ENCODE assay signal across 38 cellular contexts in genomic region chr5:73305386-73305785, GRCh38.
"Had no signal": no experiment of that assay in that cellular context is flagged by ENCODE, and none has a peak within 500 bp of the region (broad histone marks: within the 10 kb centered on the region; RNA-seq: fewer than 3 reads in every experiment).

No MANE protein-coding gene starts in this region.

- H3K9me3 ChIP-seq: ascending aorta, body of pancreas, breast epithelium had no signal

- H3K36me3 Mint-ChIP-seq: activated naive CD4-positive, alpha-beta T cell treated with anti-CD3 and anti-CD28 coated beads, Interleukin-2, amount 50 U/mL, for 24 hours; WTC11 had no signal

- H3K27ac ChIP-seq: ascending aorta, body of pancreas, brain microvascular endothelial cell, breast epithelium, WERI-Rb-1 had no signal

- H3K36me3 ChIP-seq: ascending aorta, brain microvascular endothelial cell, breast epithelium, WERI-Rb-1 had no signal

- H3K27ac Mint-ChIP-seq: activated CD4-positive, alpha-beta memory T cell treated with anti-CD3 and anti-CD28 coated beads, Interleukin-2, amount 10 ng/mL, durations not matched to agents 7 days and 5 days; activated CD4-positive, alpha-beta T cell treated with anti-CD3 and anti-CD28 coated beads for 36 hours; activated CD4-positive, alpha-beta T cell treated with anti-CD3 and anti-CD28 coated beads, Interleukin-2, amount 10 ng/mL, durations not matched to agents 7 days and 5 days; activated CD8-positive, alpha-beta memory T cell treated with anti-CD3 and anti-CD28 coated beads, Interleukin-2, amount 10 ng/mL, durations not matched to agents 7 days and 5 days; activated CD8-positive, alpha-beta T cell treated with anti-CD3 and anti-CD28 coated beads, Interleukin-2, amount 10 ng/mL, durations not matched to agents 7 days and 5 days; activated naive CD4-positive, alpha-beta T cell treated with anti-CD3 and anti-CD28 coated beads, Interleukin-2, amount 50 U/mL, for 24 hours; activated naive CD8-positive, alpha-beta T cell; activated naive CD8-positive, alpha-beta T cell treated with anti-CD3 and anti-CD28 coated beads, Interleukin-2, amount 10 ng/mL, durations not matched to agents 7 days and 5 days; activated naive CD8-positive, alpha-beta T cell treated with anti-CD3 and anti-CD28 coated beads, Interleukin-2, amount 50 U/mL, for 24 hours; activated T-cell treated with anti-CD3 and anti-CD28 coated beads, Interleukin-2, amount 50 U/mL, for 24 hours; activated T-helper 2 cell treated with anti-CD3 and anti-CD28 coated beads, Interferon-gamma antibody, Interleukin-2, Interleukin-4, amounts not matched to agents 10 μg/mL and 5 μg/mL and 100 μg/mL, durations not matched to agents 14 hours and 24 hours and 36 hours; T-helper 1 cell treated with Interleukin-12 subunit alpha and Interleukin-12 subunit beta and Interleukin-4 antibody, amounts not matched to agents 30 μg/mL and 1 μg/mL, for 36 hours; T-helper 2 cell treated with Interferon-gamma antibody and Interleukin-4, amounts not matched to agents 5 μg/mL and 100 μg/mL, for 36 hours; WTC11 had no signal

- H3K4me3 Mint-ChIP-seq: activated CD4-positive, alpha-beta memory T cell treated with anti-CD3 and anti-CD28 coated beads, Interleukin-2, amount 10 ng/mL, durations not matched to agents 7 days and 5 days; activated CD4-positive, alpha-beta T cell treated with anti-CD3 and anti-CD28 coated beads for 36 hours; activated CD4-positive, alpha-beta T cell treated with anti-CD3 and anti-CD28 coated beads, Interleukin-2, amount 10 ng/mL, durations not matched to agents 7 days and 5 days; activated CD8-positive, alpha-beta memory T cell treated with anti-CD3 and anti-CD28 coated beads, Interleukin-2, amount 10 ng/mL, durations not matched to agents 7 days and 5 days; activated CD8-positive, alpha-beta T cell treated with anti-CD3 and anti-CD28 coated beads, Interleukin-2, amount 10 ng/mL, durations not matched to agents 7 days and 5 days; activated naive CD4-positive, alpha-beta T cell treated with anti-CD3 and anti-CD28 coated beads, Interleukin-2, amount 10 ng/mL, durations not matched to agents 7 days and 5 days; activated naive CD4-positive, alpha-beta T cell treated with anti-CD3 and anti-CD28 coated beads, Interleukin-2, amount 50 U/mL, for 24 hours; activated naive CD8-positive, alpha-beta T cell; activated naive CD8-positive, alpha-beta T cell treated with anti-CD3 and anti-CD28 coated beads, Interleukin-2, amount 10 ng/mL, durations not matched to agents 7 days and 5 days; activated naive CD8-positive, alpha-beta T cell treated with anti-CD3 and anti-CD28 coated beads, Interleukin-2, amount 50 U/mL, for 24 hours; activated T-cell treated with anti-CD3 and anti-CD28 coated beads, Interleukin-2, amount 50 U/mL, for 24 hours; T-helper 1 cell treated with Interleukin-12 subunit alpha and Interleukin-12 subunit beta and Interleukin-4 antibody, amounts not matched to agents 30 μg/mL and 1 μg/mL, for 36 hours; T-helper 2 cell treated with Interferon-gamma antibody and Interleukin-4, amounts not matched to agents 5 μg/mL and 100 μg/mL, for 36 hours; WTC11 had no signal

- H3K4me3 ChIP-seq: ascending aorta, body of pancreas, breast epithelium had no signal

- DNase-seq: activated CD4-positive, alpha-beta memory T cell treated with anti-CD3 and anti-CD28 coated beads, Interleukin-2, amount 10 ng/mL, durations not matched to agents 7 days and 5 days; activated CD4-positive, alpha-beta T cell treated with anti-CD3 and anti-CD28 coated beads for 1 hour; activated CD4-positive, alpha-beta T cell treated with anti-CD3 and anti-CD28 coated beads for 36 hours; activated CD4-positive, alpha-beta T cell treated with anti-CD3 and anti-CD28 coated beads for 48 hours; activated CD4-positive, alpha-beta T cell treated with anti-CD3 and anti-CD28 coated beads, Interleukin-2, amount 10 ng/mL, durations not matched to agents 7 days and 5 days; activated CD4-positive, alpha-beta T cell treated with anti-CD3 and anti-CD28 coated beads, Interleukin-2, amount 50 U/mL, for 48 hours; activated CD4-positive, CD25-positive, alpha-beta regulatory T cell; activated CD8-positive, alpha-beta memory T cell treated with anti-CD3 and anti-CD28 coated beads for 24 hours; activated CD8-positive, alpha-beta memory T cell treated with anti-CD3 and anti-CD28 coated beads, Interleukin-2, amount 10 ng/mL, durations not matched to agents 7 days and 5 days; activated CD8-positive, alpha-beta memory T cell treated with anti-CD3 and anti-CD28 coated beads, Interleukin-2, amount 50 U/mL, for 48 hours; activated CD8-positive, alpha-beta T cell treated with anti-CD3 and anti-CD28 coated beads, Interleukin-2, amount 10 ng/mL, durations not matched to agents 7 days and 5 days; activated effector memory CD4-positive, alpha-beta T cell treated with Interleukin-2 at 50 U/mL for 16 hours; activated gamma-delta T cell; activated naive CD4-positive, alpha-beta T cell treated with anti-CD3 and anti-CD28 coated beads, Interleukin-2, amount 10 ng/mL, durations not matched to agents 7 days and 5 days; activated naive CD4-positive, alpha-beta T cell treated with Interleukin-2 at 50 U/mL for 16 hours; activated naive CD8-positive, alpha-beta T cell treated with anti-CD3 and anti-CD28 coated beads, Interleukin-2, amount 10 ng/mL, durations not matched to agents 7 days and 5 days; activated naive CD8-positive, alpha-beta T cell treated with anti-CD3 and anti-CD28 coated beads, Interleukin-2, amount 50 U/mL, for 24 hours; activated T-cell treated with anti-CD3 and anti-CD28 coated beads, Interleukin-2, amount 50 U/mL, for 24 hours; activated T-cell treated with anti-CD3 and anti-CD28 coated beads, Interleukin-2, amount 50 U/mL, for 48 hours; amygdala; anterior cingulate cortex; body of pancreas; brain microvascular endothelial cell; central memory CD4-positive, alpha-beta T cell; T-helper 1 cell; T-helper 2 cell; T-helper 9 cell; WERI-Rb-1 had no signal

- H3K4me1 Mint-ChIP-seq: activated CD4-positive, alpha-beta memory T cell treated with anti-CD3 and anti-CD28 coated beads, Interleukin-2, amount 10 ng/mL, durations not matched to agents 7 days and 5 days; activated naive CD4-positive, alpha-beta T cell treated with anti-CD3 and anti-CD28 coated beads, Interleukin-2, amount 10 ng/mL, durations not matched to agents 7 days and 5 days had no signal

- H3K27me3 ChIP-seq: brain microvascular endothelial cell had no signal

- H3K9me3 Mint-ChIP-seq: activated CD4-positive, alpha-beta memory T cell treated with anti-CD3 and anti-CD28 coated beads, Interleukin-2, amount 10 ng/mL, durations not matched to agents 7 days and 5 days; activated naive CD4-positive, alpha-beta T cell treated with anti-CD3 and anti-CD28 coated beads, Interleukin-2, amount 10 ng/mL, durations not matched to agents 7 days and 5 days; activated naive CD4-positive, alpha-beta T cell treated with anti-CD3 and anti-CD28 coated beads, Interleukin-2, amount 50 U/mL, for 24 hours; activated naive CD8-positive, alpha-beta T cell treated with anti-CD3 and anti-CD28 coated beads, Interleukin-2, amount 50 U/mL, for 24 hours; activated T-cell treated with anti-CD3 and anti-CD28 coated beads, Interleukin-2, amount 50 U/mL, for 24 hours; activated T-helper 2 cell treated with anti-CD3 and anti-CD28 coated beads, Interferon-gamma antibody, Interleukin-2, Interleukin-4, amounts not matched to agents 10 μg/mL and 5 μg/mL and 100 μg/mL, durations not matched to agents 14 hours and 24 hours and 36 hours; T-helper 2 cell treated with Interferon-gamma antibody and Interleukin-4, amounts not matched to agents 5 μg/mL and 100 μg/mL, for 36 hours; WTC11 had no signal

- H3K4me1 ChIP-seq: ascending aorta, breast epithelium had no signal

- ATAC-seq: activated CD4-positive, alpha-beta T cell treated with anti-CD3 and anti-CD28 coated beads for 36 hours; activated CD4-positive, CD25-positive, alpha-beta regulatory T cell treated with anti-CD3 and anti-CD28 coated beads, Interleukin-2, amount 50 U/mL, for 24 hours; activated CD8-positive, alpha-beta memory T cell treated with anti-CD3 and anti-CD28 coated beads, Interleukin-2, amount 10 ng/mL, durations not matched to agents 7 days and 5 days; activated CD8-positive, alpha-beta T cell treated with anti-CD3 and anti-CD28 coated beads, Interleukin-2, amount 10 ng/mL, durations not matched to agents 7 days and 5 days; activated naive CD8-positive, alpha-beta T cell treated with anti-CD3 and anti-CD28 coated beads, Interleukin-2, amount 50 U/mL, for 24 hours; body of pancreas; WTC11 had no signal

- FAIRE-seq: TTC549 had no signal
